ENCODE assay signal across 26 cellular contexts in genomic region chr7:151810434-151811232, GRCh38.
DNase-seq lines count a peak whose midpoint lies in the region; ATAC-seq and TF ChIP-seq lines count a peak whose summit lies in the region.
"Had no signal": no experiment of that assay in that cellular context is flagged by ENCODE, and none has a peak within 500 bp of the region (broad histone marks: within the 10 kb centered on the region; RNA-seq: fewer than 3 reads in every experiment).

No MANE protein-coding gene starts in this region.

- H3K27me3 ChIP-seq in SK-N-SH (ENCODE audit: insufficient read depth) = peaks cover 3% of the 10 kb centered on the region; the same call in 1 of the 2 replicates
- H3K27me3 ChIP-seq in trophoblast cell (ENCODE audit: insufficient read depth, low read length) = no peaks in the 10 kb centered on the region

- H3K9me3 Mint-ChIP-seq in activated CD8-positive, alpha-beta T cell treated with anti-CD3 and anti-CD28 coated beads, Interleukin-2, amount 10 ng/mL, durations not matched to agents 7 days and 5 days (ENCODE audit: insufficient read depth) = no peaks in the 10 kb centered on the region
- H3K9me3 Mint-ChIP-seq: natural killer cell treated with Interleukin-12 subunit alpha and Interleukin-12 subunit beta and Interleukin-15 and Interleukin-18, amount 100 ng/mL, for 72 hours had no signal

- POLR2A ChIA-PET in SK-N-SH (lab: Yijun Ruan, JAX) = no interaction called here
- POLR2A ChIA-PET in activated CD8-positive, alpha-beta T cell treated with anti-CD3 and anti-CD28 coated beads, Interleukin-2, amount 10 ng/mL, durations not matched to agents 7 days and 5 days (lab: Charles Lee) = no interaction called here

- H3K4me3 Mint-ChIP-seq in activated CD8-positive, alpha-beta T cell treated with anti-CD3 and anti-CD28 coated beads, Interleukin-2, amount 10 ng/mL, durations not matched to agents 7 days and 5 days = no peak overlapping the region
- H3K4me3 Mint-ChIP-seq: natural killer cell treated with Interleukin-12 subunit alpha and Interleukin-12 subunit beta and Interleukin-15 and Interleukin-18, amount 100 ng/mL, for 72 hours had no signal

- ATAC-seq in left ventricle myocardium superior = peak; percentile 65
- ATAC-seq in activated CD8-positive, alpha-beta T cell treated with anti-CD3 and anti-CD28 coated beads, Interleukin-2, amount 10 ng/mL, durations not matched to agents 7 days and 5 days = no peak
- ATAC-seq: foreskin keratinocyte; natural killer cell treated with Interleukin-12 subunit alpha and Interleukin-12 subunit beta and Interleukin-15 and Interleukin-18, amount 100 ng/mL, for 72 hours; psoas muscle had no signal

- H3K27ac ChIP-seq in SK-N-SH (ENCODE audit: low read depth in 2 of 2, low read length in 1 of 2) (peak overlapping the region in 1 of 2 experiments; percentile 30; a peak in 1 of 4 replicates), trophoblast cell (ENCODE audit: low read depth, low read length) (no peak overlapping the region)
- H3K27ac ChIP-seq: foreskin keratinocyte, psoas muscle had no signal

- CTCF ChIA-PET in SK-N-SH (lab: Yijun Ruan, JAX) = interaction anchor here (0.6 to 33.3 kb wide), 5 partner anchors 9 to 377 kb away, joined by 3 to 325 read pairs (median 3); no protein-coding TSS in a partner anchor
- CTCF ChIA-PET in activated CD8-positive, alpha-beta T cell treated with anti-CD3 and anti-CD28 coated beads, Interleukin-2, amount 10 ng/mL, durations not matched to agents 7 days and 5 days (lab: Charles Lee) = interaction anchor here (1.5 kb wide), 1 partner anchor 28 kb away, joined by 3 read pairs; no protein-coding TSS in a partner anchor

- no peak overlapping the region for H3K14ac ChIP-seq in trophoblast cell (ENCODE audit: low read length)

- H2AFZ ChIP-seq in SK-N-SH (ENCODE audit: low read depth) = no peak overlapping the region
- H2AFZ ChIP-seq in trophoblast cell (ENCODE audit: insufficient read depth, low read length, poor library complexity) = no peak overlapping the region

- H3K9ac ChIP-seq in SK-N-SH = no peak overlapping the region
- H3K9ac ChIP-seq in trophoblast cell (ENCODE audit: low read length) = no peak overlapping the region

- H4K91ac ChIP-seq in trophoblast cell (ENCODE audit: low read depth, low read length) = no peak overlapping the region

- no peak overlapping the region for H3K27ac Mint-ChIP-seq in activated CD8-positive, alpha-beta T cell treated with anti-CD3 and anti-CD28 coated beads, Interleukin-2, amount 10 ng/mL, durations not matched to agents 7 days and 5 days
- H3K27ac Mint-ChIP-seq: natural killer cell treated with Interleukin-12 subunit alpha and Interleukin-12 subunit beta and Interleukin-15 and Interleukin-18, amount 100 ng/mL, for 72 hours had no signal

- no peak overlapping the region for H4K8ac ChIP-seq in trophoblast cell (ENCODE audit: low read depth, low read length)

- no peaks in the 10 kb centered on the region for H3K36me3 ChIP-seq in SK-N-SH (replicated peaks in 1 of 2; ENCODE audit: control insufficient read depth in 1 of 2, insufficient read depth in 2 of 2, low read length in 1 of 2)
- H3K36me3 ChIP-seq in trophoblast cell (ENCODE audit: control insufficient read depth in 1 of 2, insufficient read depth in 2 of 2, low read length in 2 of 2) = no peaks in the 10 kb centered on the region

- H2BK12ac ChIP-seq in trophoblast cell (ENCODE audit: low read length) = no peak overlapping the region

- no peak overlapping the region for H2BK120ac ChIP-seq in trophoblast cell (ENCODE audit: insufficient read depth, low read length, poor library complexity)

- H2BK5ac ChIP-seq in trophoblast cell (ENCODE audit: low read depth, low read length, poor library complexity) = no peak overlapping the region

- no peak for TF ChIP-seq CTCF in SK-N-SH (IDR thresholded peaks at IDR 0.05)

- H4K12ac ChIP-seq in trophoblast cell (ENCODE audit: low read depth, low read length) = no peak overlapping the region

- H3K4me1 Mint-ChIP-seq in activated CD8-positive, alpha-beta T cell treated with anti-CD3 and anti-CD28 coated beads, Interleukin-2, amount 10 ng/mL, durations not matched to agents 7 days and 5 days (ENCODE audit: low read depth) = no peaks in the 10 kb centered on the region

- no peak overlapping the region for H3K4ac ChIP-seq in trophoblast cell (ENCODE audit: low read depth, low read length)

- intact Hi-C loops in left ventricle myocardium superior (cut with micrococcal nuclease) = no loop called here

- no peak for TF ChIP-seq EP300 in SK-N-SH (IDR thresholded peaks at IDR 0.05; ENCODE audit: borderline replicate concordance in 1 of 2, low read depth in 1 of 2, low read length in 1 of 2)

- no peaks in the 10 kb centered on the region for H3F3A ChIP-seq in SK-N-SH (replicated peaks; ENCODE audit: insufficient read depth)

- no peaks in the 10 kb centered on the region for H3K9me2 ChIP-seq in SK-N-SH

- H4K20me1 ChIP-seq in SK-N-SH (ENCODE audit: insufficient read depth) = no peaks in the 10 kb centered on the region

- in situ Hi-C loops in G401 (cut with HindIII; ENCODE audit: low sequenced_read_pairs) = no loop called here

- H2AK5ac ChIP-seq in trophoblast cell (ENCODE audit: low read length) = no peak overlapping the region

- H3K79me2 ChIP-seq in SK-N-SH (ENCODE audit: insufficient read depth) (no peaks in the 10 kb centered on the region), trophoblast cell (ENCODE audit: control insufficient read depth, insufficient read depth, low read length, poor library complexity) (no peaks in the 10 kb centered on the region)

- H3K4me3 ChIP-seq in SK-N-SH (ENCODE audit: low read depth in 2 of 2, low read length in 1 of 2) (no peak overlapping the region), trophoblast cell (ENCODE audit: low read depth, low read length) (no peak overlapping the region)
- H3K4me3 ChIP-seq: psoas muscle, smooth muscle cell had no signal

- H3K79me1 ChIP-seq in trophoblast cell (ENCODE audit: low read length) = no peaks in the 10 kb centered on the region

- peaks cover 0 to 33% of the 10 kb centered on the region in 2 experiments; a peak in 1 of 4 replicates for H3K4me1 ChIP-seq in SK-N-SH (ENCODE audit: control insufficient read depth in 1 of 2, insufficient read depth in 2 of 2, low read depth in 1 of 2, low read length in 1 of 2)
- H3K4me1 ChIP-seq in trophoblast cell (ENCODE audit: control insufficient read depth in 1 of 2, insufficient read depth in 2 of 2, low read length in 2 of 2) = no peaks in the 10 kb centered on the region
- H3K4me1 ChIP-seq: foreskin keratinocyte, psoas muscle had no signal

- no peak overlapping the region for H3K18ac ChIP-seq in trophoblast cell (ENCODE audit: low read length)

- H3K9me3 ChIP-seq in SK-N-SH (no peaks in the 10 kb centered on the region), trophoblast cell (ENCODE audit: insufficient read depth, low read depth, low read length) (no peaks in the 10 kb centered on the region)
- H3K9me3 ChIP-seq: psoas muscle had no signal

- H3K36me3 Mint-ChIP-seq in activated CD8-positive, alpha-beta T cell treated with anti-CD3 and anti-CD28 coated beads, Interleukin-2, amount 10 ng/mL, durations not matched to agents 7 days and 5 days (ENCODE audit: low read depth) = no peaks in the 10 kb centered on the region
- H3K36me3 Mint-ChIP-seq: natural killer cell treated with Interleukin-12 subunit alpha and Interleukin-12 subunit beta and Interleukin-15 and Interleukin-18, amount 100 ng/mL, for 72 hours had no signal

- H3K4me2 ChIP-seq in SK-N-SH = no peak overlapping the region
- no peak overlapping the region for H3K4me2 ChIP-seq in trophoblast cell (ENCODE audit: low read length)
- H3K4me2 ChIP-seq: smooth muscle cell had no signal

- no peak overlapping the region for H3K23ac ChIP-seq in trophoblast cell (ENCODE audit: low read length)

- no peaks in the 10 kb centered on the region for H3K27me3 Mint-ChIP-seq in activated CD8-positive, alpha-beta T cell treated with anti-CD3 and anti-CD28 coated beads, Interleukin-2, amount 10 ng/mL, durations not matched to agents 7 days and 5 days (ENCODE audit: low read depth)
- H3K27me3 Mint-ChIP-seq: natural killer cell treated with Interleukin-12 subunit alpha and Interleukin-12 subunit beta and Interleukin-15 and Interleukin-18, amount 100 ng/mL, for 72 hours had no signal

- WGBS in SK-N-SH (ENCODE audit: low lambda C conversion rate) = 69% methylated on average over 16 of the region's 17 CpGs
- no CpG with 5 or more reads among the region's 17 CpGs for WGBS in trophoblast cell (ENCODE audit: extremely low coverage, insufficient coverage, insufficient read length)

- DNase-seq in G401 (ENCODE audit: low spot score) = peak; percentile 89
- peak; percentile 75 for DNase-seq in SK-N-SH
- no peak for DNase-seq in left ventricle myocardium superior
- peak; percentile 71 to 75 for DNase-seq in trophoblast cell
- no peak for DNase-seq in MV-4-11 (lab: John Stamatoyannopoulos, UW)
- DNase-seq in activated CD8-positive, alpha-beta T cell treated with anti-CD3 and anti-CD28 coated beads, Interleukin-2, amount 10 ng/mL, durations not matched to agents 7 days and 5 days = no peak
- DNase-seq in activated effector memory CD4-positive, alpha-beta T cell treated with anti-CD3 and anti-CD28 coated beads, Interleukin-2, amount 50 U/mL, for 16 hours = no peak
- DNase-seq in CD1c-positive myeloid dendritic cell (ENCODE audit: extremely low spot score) = no peak
- DNase-seq: activated CD4-positive, alpha-beta T cell treated with anti-CD3 and anti-CD28 coated beads for 4 hours; activated effector memory CD4-positive, alpha-beta T cell treated with Interleukin-2 at 50 U/mL for 16 hours; amniotic stem cell; COR-L47; effector CD4-positive, alpha-beta T cell; EL; erythroblast; foreskin keratinocyte; HCEC 1CT; hypothalamus; NCI-H1417; NCI-H526; RPMI8226; stimulated activated CD4-positive, alpha-beta T cell treated with anti-CD3 and anti-CD28 coated beads, Interleukin-4, amount 100 ng/mL, for 1 hour; SW 1271 had no signal

- TF ChIP-seq RAD21 in SK-N-SH (IDR thresholded peaks at IDR 0.05; ENCODE audit: low read length) = no peak

TF ChIP-seq in SK-N-SH, 30 proteins besides CTCF, POLR2A, EP300 and RAD21:
- no peak for TF ChIP-seq MEF2A (IDR thresholded peaks at IDR 0.05; ENCODE audit: borderline replicate concordance, low read depth)

Comparison
In these comparisons a context has a peak if more than half of its experiments do, and no peak if none do; other contexts are left out.
1. DNase-seq: peak in G401 (single experiment), SK-N-SH (single experiment) and trophoblast cell (2 of 2); none in left ventricle myocardium superior (single experiment), MV-4-11 (single experiment), activated CD8-positive, alpha-beta T cell treated with anti-CD3 and anti-CD28 coated beads, Interleukin-2, amount 10 ng/mL, durations not matched to agents 7 days and 5 days (single experiment), activated effector memory CD4-positive, alpha-beta T cell treated with anti-CD3 and anti-CD28 coated beads, Interleukin-2, amount 50 U/mL, for 16 hours (single experiment) and CD1c-positive myeloid dendritic cell (single experiment).